Comparison of ENCODE assay signal across 22 cellular contexts in the genomic region with DNA sequence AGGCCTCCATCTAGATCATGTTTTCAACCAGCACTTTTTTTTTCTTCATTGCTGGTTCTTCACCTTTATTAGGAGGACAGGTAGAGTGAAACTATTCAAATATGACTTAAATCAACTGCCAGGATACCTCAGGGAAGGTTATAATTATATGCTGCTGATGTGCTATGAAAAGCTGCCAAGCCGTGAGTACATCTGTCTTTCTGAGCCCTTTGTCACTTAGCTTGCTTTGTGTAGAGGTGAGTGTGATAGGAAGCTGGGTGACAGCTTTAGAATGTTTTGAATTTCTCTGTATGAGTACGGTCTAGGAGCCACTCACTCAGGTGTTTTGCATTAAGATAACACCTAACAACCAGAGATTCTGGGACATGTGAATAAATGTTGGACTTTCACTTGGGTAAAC.
"Had no signal": no experiment of that assay in that cellular context is flagged by ENCODE, and none has a peak within 500 bp of the region (broad histone marks: within the 10 kb centered on the region; RNA-seq: fewer than 3 reads in every experiment).

No MANE protein-coding gene starts in this region.

- H3K27ac Mint-ChIP-seq: naive thymus-derived CD8-positive, alpha-beta T cell; natural killer cell treated with Interleukin-12 subunit alpha and Interleukin-12 subunit beta and Interleukin-15 and Interleukin-18, amount 100 ng/mL, for 72 hours; nephron progenitor cell; neural progenitor cell; stimulated activated effector memory CD8-positive, alpha-beta T cell treated with anti-CD3 and anti-CD28 coated beads, Interleukin-12 subunit alpha, Interleukin-12 subunit beta, amount 100 ng/mL, for 72 hours; stimulated activated naive B cell treated with anti-CD40 and anti-IgM and Interleukin-4, amounts not matched to agents 10 μg/mL and 1 μg/mL and 100 μg/mL, for 72 hours; stimulated activated naive CD8-positive, alpha-beta T cell treated with anti-CD3 and anti-CD28 coated beads, Interleukin-15, Interleukin-2, amounts not matched to agents 100 ng/mL and 50 ng/mL, for 24 hours had no signal

- H3K27me3 Mint-ChIP-seq: natural killer cell treated with Interleukin-12 subunit alpha and Interleukin-12 subunit beta and Interleukin-15 and Interleukin-18, amount 100 ng/mL, for 72 hours; stimulated activated naive B cell treated with anti-CD40 and anti-IgM and Interleukin-4, amounts not matched to agents 10 μg/mL and 1 μg/mL and 100 μg/mL, for 72 hours; stimulated activated naive CD8-positive, alpha-beta T cell treated with anti-CD3 and anti-CD28 coated beads, Interleukin-15, Interleukin-2, amounts not matched to agents 100 ng/mL and 50 ng/mL, for 24 hours had no signal

- H3K36me3 Mint-ChIP-seq: naive thymus-derived CD8-positive, alpha-beta T cell; natural killer cell treated with Interleukin-12 subunit alpha and Interleukin-12 subunit beta and Interleukin-15 and Interleukin-18, amount 100 ng/mL, for 72 hours; neural progenitor cell; stimulated activated effector memory CD8-positive, alpha-beta T cell treated with anti-CD3 and anti-CD28 coated beads, Interleukin-12 subunit alpha, Interleukin-12 subunit beta, amount 100 ng/mL, for 72 hours; stimulated activated naive B cell treated with anti-CD40 and anti-IgM and Interleukin-4, amounts not matched to agents 10 μg/mL and 1 μg/mL and 100 μg/mL, for 72 hours had no signal

- H3K9me3 Mint-ChIP-seq: nephron progenitor cell; neural progenitor cell; stimulated activated effector memory CD8-positive, alpha-beta T cell treated with anti-CD3 and anti-CD28 coated beads, Interleukin-12 subunit alpha, Interleukin-12 subunit beta, amount 100 ng/mL, for 72 hours; stimulated activated naive CD8-positive, alpha-beta T cell treated with anti-CD3 and anti-CD28 coated beads, Interleukin-15, Interleukin-2, amounts not matched to agents 100 ng/mL and 50 ng/mL, for 24 hours had no signal

- H3K4me1 Mint-ChIP-seq: naive thymus-derived CD8-positive, alpha-beta T cell; neural progenitor cell; stimulated activated effector memory CD8-positive, alpha-beta T cell treated with anti-CD3 and anti-CD28 coated beads, Interleukin-12 subunit alpha, Interleukin-12 subunit beta, amount 100 ng/mL, for 72 hours; stimulated activated naive B cell treated with anti-CD40 and anti-IgM and Interleukin-4, amounts not matched to agents 10 μg/mL and 1 μg/mL and 100 μg/mL, for 72 hours had no signal

- DNase-seq: naive thymus-derived CD8-positive, alpha-beta T cell; nephron progenitor cell; occipital lobe; pancreas; right cardiac atrium; right lobe of liver; sigmoid colon; small intestine; stimulated activated CD4-positive, alpha-beta T cell treated with anti-CD3 and anti-CD28 coated beads, Interleukin-15, amount 100 ng/mL, for 24 hours; stimulated activated CD4-positive, alpha-beta T cell treated with anti-CD3 and anti-CD28 coated beads, Interleukin-2, amount 100 ng/mL, for 24 hours; stimulated activated CD4-positive, alpha-beta T cell treated with anti-CD3 and anti-CD28 coated beads, Interleukin-2, amount 100 ng/mL, for 48 hours; stimulated activated CD4-positive, alpha-beta T cell treated with anti-CD3 and anti-CD28 coated beads, Interleukin-4, amount 100 ng/mL, for 24 hours; stimulated activated naive B cell treated with anti-CD40 and anti-IgM and Interleukin-4, amounts not matched to agents 10 μg/mL and 1 μg/mL and 100 μg/mL, for 72 hours; stimulated activated naive CD4-positive, alpha-beta T cell treated with Interleukin-2 at 50 U/mL for 16 hours; stomach; thyroid gland; trophoblast cell; upper lobe of left lung had no signal

- H3K4me3 Mint-ChIP-seq: naive thymus-derived CD8-positive, alpha-beta T cell; natural killer cell treated with Interleukin-12 subunit alpha and Interleukin-12 subunit beta and Interleukin-15 and Interleukin-18, amount 100 ng/mL, for 72 hours; nephron progenitor cell; neural progenitor cell; stimulated activated effector memory CD8-positive, alpha-beta T cell treated with anti-CD3 and anti-CD28 coated beads, Interleukin-12 subunit alpha, Interleukin-12 subunit beta, amount 100 ng/mL, for 72 hours; stimulated activated naive B cell treated with anti-CD40 and anti-IgM and Interleukin-4, amounts not matched to agents 10 μg/mL and 1 μg/mL and 100 μg/mL, for 72 hours; stimulated activated naive CD8-positive, alpha-beta T cell treated with anti-CD3 and anti-CD28 coated beads, Interleukin-15, Interleukin-2, amounts not matched to agents 100 ng/mL and 50 ng/mL, for 24 hours had no signal

- ATAC-seq: naive thymus-derived CD8-positive, alpha-beta T cell; natural killer cell treated with Interleukin-12 subunit alpha and Interleukin-12 subunit beta and Interleukin-15 and Interleukin-18, amount 100 ng/mL, for 72 hours; pancreas; right cardiac atrium; right lobe of liver; stimulated activated effector memory CD8-positive, alpha-beta T cell treated with anti-CD3 and anti-CD28 coated beads, Interleukin-12 subunit alpha, Interleukin-12 subunit beta, amount 100 ng/mL, for 72 hours; stimulated activated naive B cell treated with anti-CD40 and anti-IgM and Interleukin-4, amounts not matched to agents 10 μg/mL and 1 μg/mL and 100 μg/mL, for 72 hours had no signal
